In the genomic region with DNA sequence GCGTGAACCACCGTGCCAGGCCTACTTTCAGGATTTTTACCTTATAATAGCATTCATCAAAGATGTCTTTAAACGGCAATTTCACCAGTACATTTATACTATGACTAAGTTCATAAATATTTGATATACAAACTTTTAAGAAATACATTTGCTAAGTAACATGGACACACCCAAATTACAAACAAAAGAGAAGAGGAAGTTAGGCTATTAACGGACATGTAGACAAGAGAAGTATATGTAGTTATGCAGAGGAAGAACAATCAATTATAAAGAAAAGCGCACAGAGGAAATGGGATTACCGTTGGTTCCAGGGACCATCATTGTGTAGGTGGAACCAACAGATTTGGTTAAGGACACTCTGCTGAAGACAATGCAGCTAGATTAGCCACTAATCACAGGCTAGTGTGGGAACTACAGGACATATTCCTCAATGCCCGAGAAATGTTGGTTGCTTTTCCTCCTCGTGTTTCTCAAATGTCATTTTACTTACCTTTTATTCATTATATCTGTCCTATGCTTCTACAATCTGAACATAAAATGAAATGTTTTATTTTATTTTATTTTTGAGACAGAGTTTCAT, we compare ENCODE assay signal across 1 cellular context.
TF ChIP-seq lines count a peak whose summit lies in the region.

No MANE protein-coding gene starts in this region.

TF ChIP-seq in K562, 482 proteins besides CTCF, POLR2A, EP300 and RAD21:
- TF ChIP-seq ZNF561 (CRISPR knock-in tag; conservative IDR thresholded peaks at IDR 0.05) (no peak), SMAD1 (IDR thresholded peaks at IDR 0.05; ENCODE audit: low read depth, low read length, partially characterized antibody) (no peak), RBM22 (IDR thresholded peaks at IDR 0.05; ENCODE audit: low read depth, low read length, poor library complexity, severe bottlenecking) (no peak), DPF2 (IDR thresholded peaks at IDR 0.05) (no peak), RBM34 (IDR thresholded peaks at IDR 0.05; ENCODE audit: borderline replicate concordance, insufficient read depth, low read length) (no peak), CBFA2T3 (IDR thresholded peaks at IDR 0.05) (no peak), YBX1 (IDR thresholded peaks at IDR 0.05) (no peak), NUFIP1 (IDR thresholded peaks at IDR 0.05; ENCODE audit: partially characterized antibody) (no peak), DMBX1 (CRISPR knock-in tag; IDR thresholded peaks at IDR 0.05; ENCODE audit: borderline replicate concordance) (no peak), ZNF384 (IDR thresholded peaks at IDR 0.05; ENCODE audit: low read depth, low read length) (no peak), ZNF778 (CRISPR knock-in tag; IDR thresholded peaks at IDR 0.05) (no peak)
TF ChIP-seq in K562: peak in this region for 0.
